Comparison of ENCODE assay signal across 8 cellular contexts in genomic region chrX:111100191-111100590, GRCh38. TPM values are rescaled to one million over a fixed set of nuclear protein-coding genes. Genes with fewer than 3 reads are reported as not detected.
DNase-seq lines count a peak whose midpoint lies in the region; ATAC-seq and TF ChIP-seq lines count a peak whose summit lies in the region.

No MANE protein-coding gene starts in this region.

- no peak overlapping the region for H3K27ac Mint-ChIP-seq in memory B cell

- no peak overlapping the region for H3K4me3 Mint-ChIP-seq in memory B cell

- no peaks in the 10 kb centered on the region for H3K9me3 ChIP-seq in NT2/D1 (ENCODE audit: insufficient read depth, low read length)
- no peaks in the 10 kb centered on the region for H3K9me3 ChIP-seq in mammary epithelial cell (replicated peaks; ENCODE audit: insufficient read depth, low read length)

- H3K27me3 ChIP-seq in NT2/D1 (ENCODE audit: insufficient read depth, insufficient read length) (no peaks in the 10 kb centered on the region), mammary epithelial cell (ENCODE audit: insufficient read depth, low read length) (no peaks in the 10 kb centered on the region)

- no peak overlapping the region for H3K27ac ChIP-seq in mammary epithelial cell (ENCODE audit: insufficient read depth, low read depth, low read length)

- H3K4me3 ChIP-seq in NT2/D1 (ENCODE audit: insufficient read length, low read depth): no peak overlapping the region
- no peak overlapping the region for H3K4me3 ChIP-seq in mammary epithelial cell (replicated peaks in 1 of 3; ENCODE audit: insufficient read depth in 1 of 3, low read depth in 2 of 3, low read length in 3 of 3)

- no peak overlapping the region for H2AFZ ChIP-seq in mammary epithelial cell (ENCODE audit: low read depth, low read length)

- H3K79me2 ChIP-seq in mammary epithelial cell (ENCODE audit: insufficient read depth, low read length): no peaks in the 10 kb centered on the region

- peaks cover 20% of the 10 kb centered on the region for H3K36me3 ChIP-seq in NT2/D1 (ENCODE audit: insufficient read depth, insufficient read length, low read length)
- no peaks in the 10 kb centered on the region for H3K36me3 ChIP-seq in mammary epithelial cell (ENCODE audit: insufficient read depth, low read length)

- H4K20me1 ChIP-seq in mammary epithelial cell (ENCODE audit: insufficient read depth, low read length): no peaks in the 10 kb centered on the region

- peak; percentile 56 for ATAC-seq in GM18868 (IDR thresholded peaks at IDR 0.05; ENCODE audit: unreplicated experiment)
- peak; percentile 67 for ATAC-seq in HG03378 (IDR thresholded peaks at IDR 0.05; ENCODE audit: unreplicated experiment)
- peak; percentile 30 for ATAC-seq in memory B cell (ENCODE audit: low read depth)
- no peak for ATAC-seq in GM21526 (IDR thresholded peaks at IDR 0.05; ENCODE audit: low FRiP score, unreplicated experiment)

- TF ChIP-seq CTCF in mammary epithelial cell (conservative IDR thresholded peaks at IDR 0.05 in 1 of 2, IDR thresholded peaks at IDR 0.05 in 1 of 2; ENCODE audit: extremely low read depth in 1 of 2, insufficient read depth in 1 of 2, low read depth in 1 of 2, low read length in 2 of 2): peak; percentile 53 to 60

- dilution Hi-C loops in mammary epithelial cell (cut with HindIII; ENCODE audit: low sequenced_read_pairs): no loop called here

- peaks cover 4% of the 10 kb centered on the region for H3K4me1 ChIP-seq in NT2/D1 (ENCODE audit: insufficient read depth, insufficient read length)
- H3K4me1 ChIP-seq in mammary epithelial cell (ENCODE audit: insufficient read depth, low read length): no peaks in the 10 kb centered on the region

- H3K27me3 Mint-ChIP-seq in memory B cell: peaks cover 6% of the 10 kb centered on the region

- in situ Hi-C loops in mammary epithelial cell (cut with MboI; ENCODE audit: low sequenced_read_pairs in 2 of 2): loop anchor here in 1 of 2 donors (10.0 kb wide), 1 partner anchor 245 kb away; no protein-coding TSS in a partner anchor

- peaks cover 12% of the 10 kb centered on the region for H3K4me1 Mint-ChIP-seq in memory B cell

- intact Hi-C loops in mammary epithelial cell (cut with micrococcal nuclease): loop anchor here (1.0 to 5.0 kb wide), 3 partner anchors 108 to 650 kb away; no protein-coding TSS in a partner anchor

- H3K36me3 Mint-ChIP-seq in memory B cell: no peaks in the 10 kb centered on the region

- no peaks in the 10 kb centered on the region for H3K9me3 Mint-ChIP-seq in memory B cell

- H3K9ac ChIP-seq in NT2/D1 (ENCODE audit: insufficient read length, low read depth) (peak overlapping the region; percentile 58), mammary epithelial cell (ENCODE audit: insufficient read depth, low read length) (no peak overlapping the region)

- WGBS in mammary epithelial cell (ENCODE audit: low coverage, missing lambda C conversion rate): 3% methylated on average over 4 of the region's 5 CpGs

- no TSS peak for BruUV-seq in mammary epithelial cell (replicated peaks; lab: Mats Ljungman, UMichigan)

- CTCF ChIA-PET in mammary epithelial cell (lab: Charles Lee; ENCODE audit: low non-redundant PET): interaction anchor here (0.5 to 1.2 kb wide), 4 partner anchors 11 to 263 kb away, joined by 3 to 12 read pairs (median 8); no protein-coding TSS in a partner anchor

- no peak overlapping the region for H3K4me2 ChIP-seq in mammary epithelial cell (ENCODE audit: insufficient read depth, low read depth, low read length)

- DNase-seq in DMS114 treated with DMSO at 0.1 percent for 48 hours (lab: John Stamatoyannopoulos, UW; ENCODE audit: unreplicated experiment) (peak; percentile 5), NT2/D1 (ENCODE audit: low read depth, low spot score) (peak; percentile 54), mammary epithelial cell (peak; percentile 32), memory B cell (ENCODE audit: low spot score in 2 of 2) (no peak), GDM1 (lab: John Stamatoyannopoulos, UW) (no peak)

RNA-seq across cellular contexts. Expression of gene PAK3, which starts 4.2 kb away (rescaled TPM):
- 1 to 10 TPM; 5.9 to 7.5 TPM for total RNA-seq in mammary epithelial cell
- polyA plus RNA-seq in mammary epithelial cell: 1.5 TPM
- polyA minus RNA-seq in mammary epithelial cell: 10.2 TPM

Comparison
In these comparisons a context has a peak if more than half of its experiments do, and no peak if none do; other contexts are left out.
1. DNase-seq: peak in DMS114 treated with DMSO at 0.1 percent for 48 hours (single experiment), NT2/D1 (single experiment) and mammary epithelial cell (single experiment); none in memory B cell (0 of 2) and GDM1 (single experiment).